8 cellular contexts compared by ENCODE assay signal in genomic region chr14:30610719-30611388, GRCh38. TPM values are rescaled to one million over a fixed set of nuclear protein-coding genes. Genes with fewer than 3 reads are reported as not detected.
DNase-seq lines count a peak whose midpoint lies in the region; ATAC-seq and TF ChIP-seq lines count a peak whose summit lies in the region.

No MANE protein-coding gene starts in this region.

- DNase-seq in Right ventricle myocardium inferior (ENCODE audit: missing footprints) (peak; percentile 75), cardiac septum (ENCODE audit: low spot score) (no peak), NCI-H2029 treated with DMSO at 0.1 percent for 48 hours (lab: John Stamatoyannopoulos, UW) (peak; percentile 97), adipocyte (ENCODE audit: low read depth) (peak; percentile 77), iPS-NIHi11 (ENCODE audit: low spot score) (peak; percentile 25), type B pancreatic cell (ENCODE audit: extremely low spot score, unreplicated experiment) (no peak), testis (no peak)

- no peaks in the 10 kb centered on the region for H3K9me3 ChIP-seq in adipocyte (ENCODE audit: control insufficient read depth, low read length)
- H3K9me3 ChIP-seq in testis, result no peaks in the 10 kb centered on the region
- no peaks in the 10 kb centered on the region for H3K9me3 ChIP-seq in gastroesophageal sphincter

- no peak for TF ChIP-seq EP300 in gastroesophageal sphincter (IDR thresholded peaks at IDR 0.05)

- H3K4me1 ChIP-seq in adipocyte (ENCODE audit: control insufficient read depth, insufficient read depth, low read length), result peaks cover 14% of the 10 kb centered on the region
- H3K4me1 ChIP-seq in testis, result no peaks in the 10 kb centered on the region
- peaks cover 0 to 8% (median 0%) of the 10 kb centered on the region in 3 donors for H3K4me1 ChIP-seq in gastroesophageal sphincter

- peaks cover 12% of the 10 kb centered on the region for H3K36me3 Mint-ChIP-seq in type B pancreatic cell

- TF ChIP-seq POLR2A in testis (IDR thresholded peaks at IDR 0.05), result no peak
- no peak for TF ChIP-seq POLR2A in gastroesophageal sphincter (IDR thresholded peaks at IDR 0.05)

- H3K27ac ChIP-seq in testis (no peak overlapping the region), gastroesophageal sphincter (no peak overlapping the region)

- WGBS in testis, 2 donors, result 67 to 70% methylated on average over 6 of the region's 6 CpGs
- WGBS in gastroesophageal sphincter (ENCODE audit: low coverage in 1 of 2), 2 donors, result 44 to 56% methylated on average over 4 to 6 of the region's 6 CpGs

- peaks cover 9% of the 10 kb centered on the region for H3K36me3 ChIP-seq in adipocyte (ENCODE audit: control insufficient read depth, insufficient read depth, low read length, severe bottlenecking)
- H3K36me3 ChIP-seq in testis (ENCODE audit: low read depth, missing control alignments), result no peaks in the 10 kb centered on the region
- peaks cover 0 to 35% of the 10 kb centered on the region in 2 donors for H3K36me3 ChIP-seq in gastroesophageal sphincter

- intact Hi-C loops in Right ventricle myocardium inferior (cut with DNase I) (no loop called here), cardiac septum (cut with DNase I) (no loop called here), testis (cut with DNase I; ENCODE audit: low total_unique reads) (no loop called here)

- H3K9me3 Mint-ChIP-seq in type B pancreatic cell, result no peaks in the 10 kb centered on the region

- peak; percentile 29 for TF ChIP-seq CTCF in type B pancreatic cell (conservative IDR thresholded peaks at IDR 0.05)
- no peak for TF ChIP-seq CTCF in testis (IDR thresholded peaks at IDR 0.05)
- TF ChIP-seq CTCF in gastroesophageal sphincter (IDR thresholded peaks at IDR 0.05), result peak in 1 of 4 experiments; percentile 33

- H3K4me3 ChIP-seq in adipocyte (ENCODE audit: low read length) (no peak overlapping the region), testis (no peak overlapping the region), gastroesophageal sphincter (no peak overlapping the region)

- H3K4me3 Mint-ChIP-seq in type B pancreatic cell, result no peak overlapping the region

- H3K27me3 ChIP-seq in adipocyte (replicated peaks; ENCODE audit: control insufficient read depth, insufficient read depth, low read length), result no peaks in the 10 kb centered on the region
- H3K27me3 ChIP-seq in testis, result no peaks in the 10 kb centered on the region
- H3K27me3 ChIP-seq in gastroesophageal sphincter, result no peaks in the 10 kb centered on the region

- no peak overlapping the region for H3K9ac ChIP-seq in adipocyte (ENCODE audit: low read length)

- ATAC-seq in Right ventricle myocardium inferior (no peak), gastroesophageal sphincter (no peak)

- peak overlapping the region; percentile 74 for H3K27ac Mint-ChIP-seq in type B pancreatic cell

- H3K4me1 Mint-ChIP-seq in type B pancreatic cell (ENCODE audit: unreplicated experiment), result peaks cover 7% of the 10 kb centered on the region

- H3K27me3 Mint-ChIP-seq in type B pancreatic cell, result no peaks in the 10 kb centered on the region

RNA-seq across cellular contexts. Expression of gene SCFD1, which starts 11.3 kb away (rescaled TPM):
- total RNA-seq in Right ventricle myocardium inferior (42.5 TPM), cardiac septum (47.9 TPM), type B pancreatic cell (ENCODE audit: low replicate concordance) (68.8 and 93.8 TPM in 2 replicates), testis (10 to 100 TPM; 63.3 to 74.6 TPM), gastroesophageal sphincter (10 to 100 TPM; 31.6 to 48.4 (median 42.5) TPM)
- polyA plus RNA-seq in testis (ENCODE audit: insufficient read depth, low read depth, low replicate concordance), result 43.3 TPM

RNA-seq across cellular contexts. Expression of gene G2E3, which starts 51.9 kb away (rescaled TPM):
- 6.9 TPM for total RNA-seq in Right ventricle myocardium inferior
- total RNA-seq in cardiac septum, result 9.5 TPM
- 20.6 and 39.5 TPM in 2 replicates for total RNA-seq in type B pancreatic cell (ENCODE audit: low replicate concordance)
- total RNA-seq in testis, result 10 to 100 TPM; 29.5 to 42.7 TPM
- 53.2 TPM for polyA plus RNA-seq in testis (ENCODE audit: insufficient read depth, low read depth, low replicate concordance)
- 10 to 100 TPM in 3 of 4 donors, 1 to 10 TPM in 1; 9.3 to 14.5 (median 11.6) TPM for total RNA-seq in gastroesophageal sphincter

Comparison
In these comparisons a context has a peak if more than half of its experiments do, and no peak if none do; other contexts are left out.
1. DNase-seq: peak in Right ventricle myocardium inferior (single experiment), NCI-H2029 treated with DMSO at 0.1 percent for 48 hours (single experiment), adipocyte (single experiment) and iPS-NIHi11 (single experiment); none in cardiac septum (single experiment), type B pancreatic cell (single experiment) and testis (single experiment).